8 cellular contexts compared by ENCODE assay signal in the genomic region with DNA sequence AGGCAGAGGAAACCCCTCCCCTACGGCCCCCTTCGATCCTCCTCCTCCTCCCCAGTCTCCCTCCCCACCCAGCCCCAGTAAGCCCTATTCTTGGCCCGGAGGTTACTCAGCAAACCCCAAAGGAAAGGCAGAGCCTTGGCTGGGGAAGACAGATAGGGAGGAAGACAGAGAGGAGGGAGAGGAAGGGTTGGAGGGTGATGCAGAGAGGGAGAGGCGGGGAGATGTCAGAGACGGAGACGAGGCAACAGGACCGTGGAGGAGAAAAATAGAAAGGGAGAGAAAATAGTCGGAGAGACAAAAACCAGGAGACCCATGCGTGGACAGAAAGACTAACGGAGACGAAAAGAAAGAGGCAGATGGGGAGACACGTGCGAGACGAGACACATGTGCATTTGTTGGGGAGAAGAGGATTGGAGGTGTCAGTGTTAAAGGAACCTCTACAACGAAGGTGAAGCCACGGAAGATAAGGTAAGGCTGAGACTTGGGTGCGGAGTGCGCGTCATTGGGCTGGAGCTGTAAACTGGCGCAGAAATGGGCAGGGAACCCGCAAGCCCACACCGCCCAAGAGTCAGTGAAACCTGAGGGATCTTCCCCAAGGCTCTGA. TPM values are rescaled to one million over a fixed set of nuclear protein-coding genes. Genes with fewer than 3 reads are reported as not detected.
DNase-seq lines count a peak whose midpoint lies in the region; ATAC-seq, FAIRE-seq and TF ChIP-seq lines count a peak whose summit lies in the region.

No MANE protein-coding gene starts in this region.

- peak overlapping the region; percentile 55; the same call in 1 of the 2 replicates for H3K27ac ChIP-seq in ACC112 (ENCODE audit: low read depth, low read length)
- peak overlapping the region; percentile 5 to 39 for H3K27ac ChIP-seq in small intestine (ENCODE audit: low read depth in 1 of 2, low read length in 1 of 2)

- no peak for TF ChIP-seq CTCF in WI38 (IDR thresholded peaks at IDR 0.05; ENCODE audit: low read depth, low read length)

- no peaks in the 10 kb centered on the region for H3K27me3 ChIP-seq in ACC112 (ENCODE audit: insufficient read depth, low read length)
- no peaks in the 10 kb centered on the region for H3K27me3 ChIP-seq in small intestine (ENCODE audit: control insufficient read depth in 2 of 2, insufficient read depth in 2 of 2, low read length in 2 of 2)

- no peak for DNase-seq in left ventricle myocardium superior
- peak; percentile 35 for DNase-seq in small intestine
- no peak for DNase-seq in activated CD4-positive, alpha-beta T cell treated with anti-CD3 and anti-CD28 coated beads, Interleukin-2, amount 50 U/mL, for 48 hours
- no peak for DNase-seq in SIG-M5 (lab: John Stamatoyannopoulos, UW)

- no peaks in the 10 kb centered on the region for H3K9me3 ChIP-seq in small intestine (ENCODE audit: control insufficient read depth, low read depth)

- H3K4me1 ChIP-seq in ACC112 (ENCODE audit: control insufficient read depth, insufficient read depth, low read length, unreplicated experiment) (no peaks in the 10 kb centered on the region), small intestine (ENCODE audit: control insufficient read depth in 2 of 2, insufficient read depth in 1 of 2, low read depth in 1 of 2, low read length in 1 of 2) (peaks cover 0 to 2% of the 10 kb centered on the region in 2 donors)

- H3K4me3 ChIP-seq in ACC112 (ENCODE audit: low read depth, low read length), result peak overlapping the region; percentile 98
- H3K4me3 ChIP-seq in WI38 (ENCODE audit: low read depth, low read length), result peak overlapping the region; percentile 92
- H3K4me3 ChIP-seq in small intestine (ENCODE audit: low read depth in 1 of 2, low read length in 2 of 2), result peak overlapping the region; percentile 28 to 69

- ATAC-seq in GM21528 (IDR thresholded peaks at IDR 0.05; ENCODE audit: low FRiP score, unreplicated experiment) (peak; percentile 11), left ventricle myocardium superior (peak; percentile 9), GM18868 (IDR thresholded peaks at IDR 0.05; ENCODE audit: unreplicated experiment) (no peak)

- FAIRE-seq in small intestine (lab: Jason Lieb, UNC), result no peak

- H3K79me2 ChIP-seq in ACC112 (ENCODE audit: control insufficient read depth, insufficient read depth, low read length, unreplicated experiment), result peaks cover 37% of the 10 kb centered on the region

- intact Hi-C loops in left ventricle myocardium superior (cut with micrococcal nuclease), result no loop called here

- H2AFZ ChIP-seq in ACC112 (ENCODE audit: low read length, unreplicated experiment), result no peak overlapping the region

- WGBS in small intestine, 3 donors, result 2 to 5% (median 3%) methylated on average over 22 of the region's 22 CpGs

- H3K36me3 ChIP-seq in ACC112 (ENCODE audit: insufficient read depth, low read length), result peaks cover 4% of the 10 kb centered on the region; the same call in 1 of the 2 replicates
- no peaks in the 10 kb centered on the region for H3K36me3 ChIP-seq in small intestine (ENCODE audit: control insufficient read depth in 2 of 2, insufficient read depth in 2 of 2, low read length in 2 of 2)

RNA-seq across cellular contexts. Expression of a gene that starts 2.9 kb away (rescaled TPM):
- 13.2 TPM for total RNA-seq in left ventricle myocardium superior
- 10 to 100 TPM in 1 of 3 donors, 1 to 10 TPM in 2; 1.1 to 18.8 (median 7.3) TPM for polyA plus RNA-seq in small intestine

RNA-seq across cellular contexts. Expression of a gene that starts 13.1 kb away (rescaled TPM):
- 3.7 TPM for total RNA-seq in left ventricle myocardium superior
- polyA plus RNA-seq in small intestine, result 1 to 10 TPM; 4.7 to 9.8 (median 6.5) TPM

RNA-seq across cellular contexts. Expression of a gene that starts 25.5 kb away (rescaled TPM):
- 3.6 TPM for total RNA-seq in left ventricle myocardium superior
- polyA plus RNA-seq in small intestine, result 1 to 10 TPM; 1.3 to 7.9 (median 2.4) TPM

RNA-seq across cellular contexts. Expression of a gene that starts 40.9 kb away (rescaled TPM):
- total RNA-seq in left ventricle myocardium superior, result 15.9 TPM
- polyA plus RNA-seq in small intestine, result 10 to 100 TPM; 11.1 to 18.0 (median 11.6) TPM

RNA-seq across cellular contexts. Expression of a gene that starts 46.3 kb away (rescaled TPM):
- 14.4 TPM for total RNA-seq in left ventricle myocardium superior
- polyA plus RNA-seq in small intestine, result 10 to 100 TPM in 2 of 3 donors, 1 to 10 TPM in 1; 9.4 to 36.4 (median 16.5) TPM
